Comparison of ENCODE assay signal across 1 cellular context in the genomic region with DNA sequence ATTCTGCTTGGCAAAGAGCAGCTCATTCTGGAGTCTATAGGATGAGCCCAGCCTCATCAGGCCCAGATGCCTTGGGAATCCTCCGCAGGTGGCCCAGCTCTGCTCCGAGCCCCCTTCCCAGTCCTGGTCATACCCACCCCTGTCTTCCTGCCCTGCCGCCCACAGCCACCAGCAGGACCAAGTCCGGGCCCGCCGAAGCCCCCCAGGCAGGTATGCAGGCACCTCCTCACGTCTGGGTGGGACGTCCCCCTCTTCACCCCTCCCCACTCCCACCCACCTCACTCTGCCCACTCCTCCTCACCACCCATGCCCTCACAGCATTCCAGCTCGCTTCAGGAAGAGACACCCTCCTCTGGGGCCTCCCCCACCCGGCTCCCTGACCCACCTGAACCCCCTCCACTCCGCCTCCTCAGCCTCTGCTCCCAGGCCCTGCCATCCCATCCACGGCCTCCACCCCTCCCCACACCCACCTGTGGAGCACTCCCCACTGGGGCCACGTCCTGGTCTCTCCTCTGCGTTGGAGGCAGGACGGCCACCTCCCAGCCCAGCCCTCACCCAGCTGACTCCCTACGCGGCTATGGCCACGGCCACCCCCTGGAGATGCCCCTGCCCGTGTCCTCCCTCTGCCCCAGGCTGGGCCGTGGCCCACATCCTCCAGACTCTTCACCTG.
TF ChIP-seq lines count a peak whose summit lies in the region.

No MANE protein-coding gene starts in this region.

TF ChIP-seq in HEK293, 187 proteins besides CTCF, POLR2A, EP300 and RAD21 (continued from another document):
- peak; percentile 85 for TF ChIP-seq SCRT1 (tag by site-specific recombination; IDR thresholded peaks at IDR 0.05; ENCODE audit: borderline replicate concordance)
- TF ChIP-seq, protein P1, sequence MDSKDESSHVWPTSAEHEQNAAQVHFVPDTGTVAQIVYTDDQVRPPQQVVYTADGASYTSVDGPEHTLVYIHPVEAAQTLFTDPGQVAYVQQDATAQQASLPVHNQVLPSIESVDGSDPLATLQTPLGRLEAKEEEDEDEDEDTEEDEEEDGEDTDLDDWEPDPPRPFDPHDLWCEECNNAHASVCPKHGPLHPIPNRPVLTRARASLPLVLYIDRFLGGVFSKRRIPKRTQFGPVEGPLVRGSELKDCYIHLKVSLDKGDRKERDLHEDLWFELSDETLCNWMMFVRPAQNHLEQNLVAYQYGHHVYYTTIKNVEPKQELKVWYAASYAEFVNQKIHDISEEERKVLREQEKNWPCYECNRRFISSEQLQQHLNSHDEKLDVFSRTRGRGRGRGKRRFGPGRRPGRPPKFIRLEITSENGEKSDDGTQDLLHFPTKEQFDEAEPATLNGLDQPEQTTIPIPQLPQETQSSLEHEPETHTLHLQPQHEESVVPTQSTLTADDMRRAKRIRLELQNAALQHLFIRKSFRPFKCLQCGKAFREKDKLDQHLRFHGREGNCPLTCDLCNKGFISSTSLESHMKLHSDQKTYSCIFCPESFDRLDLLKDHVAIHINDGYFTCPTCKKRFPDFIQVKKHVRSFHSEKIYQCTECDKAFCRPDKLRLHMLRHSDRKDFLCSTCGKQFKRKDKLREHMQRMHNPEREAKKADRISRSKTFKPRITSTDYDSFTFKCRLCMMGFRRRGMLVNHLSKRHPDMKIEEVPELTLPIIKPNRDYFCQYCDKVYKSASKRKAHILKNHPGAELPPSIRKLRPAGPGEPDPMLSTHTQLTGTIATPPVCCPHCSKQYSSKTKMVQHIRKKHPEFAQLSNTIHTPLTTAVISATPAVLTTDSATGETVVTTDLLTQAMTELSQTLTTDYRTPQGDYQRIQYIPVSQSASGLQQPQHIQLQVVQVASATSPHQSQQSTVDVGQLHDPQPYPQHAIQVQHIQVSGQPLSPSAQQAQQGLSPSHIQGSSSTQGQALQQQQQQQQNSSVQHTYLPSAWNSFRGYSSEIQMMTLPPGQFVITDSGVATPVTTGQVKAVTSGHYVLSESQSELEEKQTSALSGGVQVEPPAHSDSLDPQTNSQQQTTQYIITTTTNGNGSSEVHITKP (tag by site-specific recombination; IDR thresholded peaks at IDR 0.05), result no peak
- no peak for TF ChIP-seq KLF7 (tag by site-specific recombination; IDR thresholded peaks at IDR 0.05; ENCODE audit: borderline replicate concordance)
- no peak for TF ChIP-seq ZNF157 (tag by site-specific recombination; IDR thresholded peaks at IDR 0.05)
- TF ChIP-seq MZF1 (tag by site-specific recombination; IDR thresholded peaks at IDR 0.05; ENCODE audit: borderline replicate concordance), result no peak
